In genomic region chr11:8025816-8026215, GRCh38 we compare ENCODE assay signal across 15 cellular contexts. TPM values are rescaled to one million over a fixed set of nuclear protein-coding genes. Genes with fewer than 3 reads are reported as not detected.
DNase-seq lines count a peak whose midpoint lies in the region; ATAC-seq and TF ChIP-seq lines count a peak whose summit lies in the region.
"Had no signal": no experiment of that assay in that cellular context is flagged by ENCODE, and none has a peak within 500 bp of the region (broad histone marks: within the 10 kb centered on the region; RNA-seq: fewer than 3 reads in every experiment).

No MANE protein-coding gene starts in this region.

- no peak overlapping the region for H2AFZ ChIP-seq in osteoblast (ENCODE audit: low read length)

- H3K27ac ChIP-seq in osteoblast (ENCODE audit: low read depth, low read length), result peak overlapping the region; percentile 50
- H3K27ac ChIP-seq: spleen, thyroid gland had no signal

- no peak for TF ChIP-seq CTCF in cardiac fibroblast (IDR thresholded peaks at IDR 0.05; ENCODE audit: low read depth, low read length)
- no peak for TF ChIP-seq CTCF in osteoblast (IDR thresholded peaks at IDR 0.05; ENCODE audit: extremely low read depth, low read depth, low read length)

- DNase-seq in H4 (ENCODE audit: low spot score) (peak; percentile 70), OCI-M1 (lab: John Stamatoyannopoulos, UW) (peak; percentile 6), cardiac fibroblast (ENCODE audit: low read depth in 2 of 2) (peak; percentile 76 to 77), osteoblast (ENCODE audit: insufficient read length, low spot score, missing footprints) (peak; percentile 88), NCI-H1092 (lab: John Stamatoyannopoulos, UW) (no peak), NCI-H2107 (lab: John Stamatoyannopoulos, UW) (no peak)
- DNase-seq: activated CD4-positive, alpha-beta T cell treated with anti-CD3 and anti-CD28 coated beads, Interleukin-2, amount 50 U/mL, for 4 hours; NCI-H1436 treated with DMSO at 0.1 percent for 48 hours; NCI-H524; occipital lobe; RPMI8226; spleen; thyroid gland had no signal

- peaks cover 25% of the 10 kb centered on the region for H3K4me1 ChIP-seq in osteoblast (ENCODE audit: insufficient read depth, low read length)
- H3K4me1 ChIP-seq: spleen had no signal

- H4K20me1 ChIP-seq in osteoblast (ENCODE audit: insufficient read depth, low read length), result no peaks in the 10 kb centered on the region

- H3K4me3 ChIP-seq in cardiac fibroblast (replicated peaks in 1 of 2; ENCODE audit: low read depth in 2 of 2, low read length in 2 of 2) (no peak overlapping the region), osteoblast (ENCODE audit: insufficient read depth, low read length) (no peak overlapping the region)
- H3K4me3 ChIP-seq: spleen, thyroid gland had no signal

- H3K27me3 ChIP-seq in osteoblast (ENCODE audit: insufficient read depth, low read length), result no peaks in the 10 kb centered on the region
- H3K27me3 ChIP-seq: thyroid gland had no signal

- ATAC-seq in HG03521 (IDR thresholded peaks at IDR 0.05; ENCODE audit: unreplicated experiment), result no peak
- ATAC-seq in GM21723 (IDR thresholded peaks at IDR 0.05; ENCODE audit: unreplicated experiment), result no peak

- peaks cover 6% of the 10 kb centered on the region for H3K79me2 ChIP-seq in osteoblast (ENCODE audit: insufficient read depth, low read length)

- peak overlapping the region; percentile 31 for H3K4me2 ChIP-seq in osteoblast (ENCODE audit: insufficient read depth, low read length)

- no peaks in the 10 kb centered on the region for H3K36me3 ChIP-seq in osteoblast (ENCODE audit: insufficient read depth, low read length)
- H3K36me3 ChIP-seq: spleen, thyroid gland had no signal

- H3K9me3 ChIP-seq in osteoblast (ENCODE audit: low read depth, low read length), result no peaks in the 10 kb centered on the region
- H3K9me3 ChIP-seq: spleen, thyroid gland had no signal

RNA-seq across cellular contexts. Expression of gene EIF3F, which starts 38.7 kb away (rescaled TPM):
- total RNA-seq in H4 (2014; rRNA removed; shearing (Covaris generic)), result 420 and 437 TPM in 2 replicates
- 280 and 286 TPM in 2 replicates for total RNA-seq in osteoblast

RNA-seq across cellular contexts. Expression of gene TUB, which starts 55.2 kb away (rescaled TPM):
- total RNA-seq in H4 (2014; rRNA removed; shearing (Covaris generic)), result 7.5 and 7.8 TPM in 2 replicates
- total RNA-seq in osteoblast, result 19.2 and 23.5 TPM in 2 replicates

Comparison
In these comparisons a context has a peak if more than half of its experiments do, and no peak if none do; other contexts are left out.
1. DNase-seq: peak in H4 (single experiment), OCI-M1 (single experiment), cardiac fibroblast (2 of 2) and osteoblast (single experiment); none in NCI-H1092 (single experiment) and NCI-H2107 (single experiment).